In genomic region chr6:13328076-13328874, GRCh38 we compare ENCODE assay signal across 8 cellular contexts. TPM values are rescaled to one million over a fixed set of nuclear protein-coding genes. Genes with fewer than 3 reads are reported as not detected.
A peak's percentile ranks its signal among the peaks of the same experiment; 100 is the strongest.
DNase-seq lines count a peak whose midpoint lies in the region; ATAC-seq and TF ChIP-seq lines count a peak whose summit lies in the region.

Gene TBC1D7 (minus strand): TSS chr6:13328537. CDS start chr6:13326898, 1,639 bp downstream.

- H3K4me3 ChIP-seq in prostate gland (peak within 1 kb of the TSS; percentile 74), urinary bladder (ENCODE audit: low read depth, low read length) (peak within 1 kb of the TSS; percentile 92)

- intact Hi-C loops in T-helper 1 cell treated with Interleukin-12 subunit alpha and Interleukin-12 subunit beta and Interleukin-4 antibody, amounts not matched to agents 30 ng/mL and 1 ng/mL, for 36 hours (cut with micrococcal nuclease) = loop anchor here (1.0 to 5.0 kb wide), 11 partner anchors 25 to 789 kb away; partner anchors contain the start of genes CD83, GFOD1, MCUR1 and NOL7
- intact Hi-C loops in left cardiac atrium (cut with DNase I) (no loop called here), prostate gland (cut with DNase I) (loop anchor here (2.0 to 5.0 kb wide), 2 partner anchors 136 to 417 kb away; no protein-coding TSS in a partner anchor)

- in situ Hi-C loops in GM13977 (cut with MboI; ENCODE audit: low pct_unique_long_range_greater_than_20kb, low sequenced_read_pairs, unreplicated experiment) = loop anchor here (25.0 kb wide), 1 partner anchor 416 kb away; no protein-coding TSS in a partner anchor

- peak within 1 kb of the TSS; percentile 89 to 90 for H3K27ac ChIP-seq in prostate gland
- H3K27ac ChIP-seq in urinary bladder (ENCODE audit: low read depth) = peak within 1 kb of the TSS; percentile 94

- no peaks in the 10 kb centered on the region for H3K27me3 ChIP-seq in prostate gland (replicated peaks; ENCODE audit: insufficient read depth)

- no peaks in the 10 kb centered on the region for H3K4me1 ChIP-seq in prostate gland (replicated peaks)
- H3K4me1 ChIP-seq in urinary bladder (ENCODE audit: insufficient read depth) = no peaks in the 10 kb centered on the region

- under 1% methylated on average over 63 of the region's 63 CpGs for WGBS in prostate gland
- under 1% methylated on average over 63 of the region's 63 CpGs for WGBS in urinary bladder

- DNase-seq in GM13977 (ENCODE audit: low spot score) (peak; percentile 92), NCI-H146 (lab: John Stamatoyannopoulos, UW) (peak; percentile 92), amniotic epithelial cell (ENCODE audit: low read depth) (peak; percentile 82), left cardiac atrium (peak; percentile 90), prostate gland (ENCODE audit: low spot score) (peak; percentile 89)

- H3K36me3 ChIP-seq in prostate gland (no peaks in the 10 kb centered on the region), urinary bladder (ENCODE audit: insufficient read depth) (no peaks in the 10 kb centered on the region)

- ATAC-seq in HG02852 (IDR thresholded peaks at IDR 0.05; ENCODE audit: unreplicated experiment) = peak; percentile 87
- ATAC-seq in left cardiac atrium = peak; percentile 98

- peak; percentile 88 for TF ChIP-seq POLR2A in prostate gland (IDR thresholded peaks at IDR 0.05)

- TF ChIP-seq CTCF in GM13977 (IDR thresholded peaks at IDR 0.05; ENCODE audit: extremely low read depth, insufficient read depth, missing control alignments) (no peak), prostate gland (IDR thresholded peaks at IDR 0.05) (peak in 2 of 4 experiments; percentile 28)

- H3K9me3 ChIP-seq in prostate gland = no peaks in the 10 kb centered on the region

RNA-seq across cellular contexts. Expression of gene TBC1D7, which starts in this region (rescaled TPM):
- 22.8 and 24.0 TPM in 2 replicates for total RNA-seq in T-helper 1 cell treated with Interleukin-12 subunit alpha and Interleukin-12 subunit beta and Interleukin-4 antibody, amounts not matched to agents 30 ng/mL and 1 ng/mL, for 36 hours
- total RNA-seq in left cardiac atrium (10 to 100 TPM; 21.6 to 36.3 TPM), prostate gland (10 to 100 TPM; 11.6 to 27.9 TPM), urinary bladder (20.6 TPM)
- 10.9 TPM for polyA plus RNA-seq in urinary bladder

Comparison
In these comparisons a context has a peak if more than half of its experiments do, and no peak if none do; other contexts are left out.
1. Peak in every context shown above with its lines: DNase-seq, ATAC-seq, H3K4me3 ChIP-seq and H3K27ac ChIP-seq.
2. intact Hi-C loops: an anchor here in T-helper 1 cell treated with Interleukin-12 subunit alpha and Interleukin-12 subunit beta and Interleukin-4 antibody, amounts not matched to agents 30 ng/mL and 1 ng/mL, for 36 hours (1.0 to 5.0 kb wide) and prostate gland (2.0 to 5.0 kb wide); none called in left cardiac atrium.